8 cellular contexts compared by ENCODE assay signal in genomic region chr22:39003165-39003638, GRCh38. TPM values are rescaled to one million over a fixed set of nuclear protein-coding genes. Genes with fewer than 3 reads are reported as not detected.
DNase-seq lines count a peak whose midpoint lies in the region; ATAC-seq lines count a peak whose summit lies in the region.

No MANE protein-coding gene starts in this region.

- peaks cover 18% of the 10 kb centered on the region for H3K4me1 Mint-ChIP-seq in activated CD4-positive, alpha-beta memory T cell treated with anti-CD3 and anti-CD28 coated beads, Interleukin-2, amount 10 ng/mL, durations not matched to agents 7 days and 5 days

- H3K27ac Mint-ChIP-seq in activated CD4-positive, alpha-beta memory T cell treated with anti-CD3 and anti-CD28 coated beads, Interleukin-2, amount 10 ng/mL, durations not matched to agents 7 days and 5 days, result peak overlapping the region; percentile 4

- POLR2A ChIA-PET in activated CD4-positive, alpha-beta memory T cell treated with anti-CD3 and anti-CD28 coated beads, Interleukin-2, amount 10 ng/mL, durations not matched to agents 7 days and 5 days (lab: Charles Lee), result interaction anchor here (0.7 to 2.3 kb wide), 10 partner anchors 25 to 1947 kb away, joined by 3 to 30 read pairs (median 4); partner anchors contain the start of genes CBX6 and RPL3

- H3K4me3 Mint-ChIP-seq in activated CD4-positive, alpha-beta memory T cell treated with anti-CD3 and anti-CD28 coated beads, Interleukin-2, amount 10 ng/mL, durations not matched to agents 7 days and 5 days, result no peak overlapping the region

- in situ Hi-C loops in G401 (cut with HindIII; ENCODE audit: low sequenced_read_pairs), result no loop called here

- ATAC-seq in HG02763 (IDR thresholded peaks at IDR 0.05; ENCODE audit: unreplicated experiment), result peak; percentile 87
- no peak for ATAC-seq in GM19328 (IDR thresholded peaks at IDR 0.05; ENCODE audit: unreplicated experiment)

- CTCF ChIA-PET in activated CD4-positive, alpha-beta memory T cell treated with anti-CD3 and anti-CD28 coated beads, Interleukin-2, amount 10 ng/mL, durations not matched to agents 7 days and 5 days (lab: Charles Lee), result interaction anchor here (0.6 to 8.1 kb wide), 31 partner anchors 10 to 315 kb away, joined by 3 to 141 read pairs (median 4); partner anchors contain the start of genes APOBEC3A, CBX6, CBX7 and NPTXR

- DNase-seq in G401 (ENCODE audit: low spot score), result peak; percentile 83
- DNase-seq in NCI-H774 (lab: John Stamatoyannopoulos, UW), result peak; percentile 2
- peak; percentile 88 for DNase-seq in activated CD4-positive, alpha-beta memory T cell treated with anti-CD3 and anti-CD28 coated beads, Interleukin-2, amount 10 ng/mL, durations not matched to agents 7 days and 5 days
- peak; percentile 38 for DNase-seq in effector CD8-positive, alpha-beta T cell (lab: John Stamatoyannopoulos, UW)
- peak; percentile 83 for DNase-seq in medulla oblongata (ENCODE audit: extremely low spot score)
- peak; percentile 41 to 53 for DNase-seq in stimulated activated CD8-positive, alpha-beta memory T cell treated with anti-CD3 and anti-CD28 coated beads, Interleukin-2, amount 100 ng/mL, for 1 hour (ENCODE audit: low read depth in 2 of 2)

- peaks cover 6% of the 10 kb centered on the region for H3K27me3 Mint-ChIP-seq in activated CD4-positive, alpha-beta memory T cell treated with anti-CD3 and anti-CD28 coated beads, Interleukin-2, amount 10 ng/mL, durations not matched to agents 7 days and 5 days

- peaks cover 2% of the 10 kb centered on the region for H3K9me3 Mint-ChIP-seq in activated CD4-positive, alpha-beta memory T cell treated with anti-CD3 and anti-CD28 coated beads, Interleukin-2, amount 10 ng/mL, durations not matched to agents 7 days and 5 days

- no peaks in the 10 kb centered on the region for H3K36me3 Mint-ChIP-seq in activated CD4-positive, alpha-beta memory T cell treated with anti-CD3 and anti-CD28 coated beads, Interleukin-2, amount 10 ng/mL, durations not matched to agents 7 days and 5 days (ENCODE audit: low read depth)

RNA-seq across cellular contexts. Expression of gene APOBEC3C, which starts 10.9 kb away (rescaled TPM):
- total RNA-seq in G401 (2014; rRNA removed; shearing (Covaris generic)), result 1.7 and 2.9 TPM in 2 replicates
- 100 to 1,000 TPM; 146 to 157 TPM for total RNA-seq in activated CD4-positive, alpha-beta memory T cell treated with anti-CD3 and anti-CD28 coated beads, Interleukin-2, amount 10 ng/mL, durations not matched to agents 7 days and 5 days

RNA-seq across cellular contexts. Expression of gene APOBEC3D, which starts 17.7 kb away (rescaled TPM):
- 0.54 TPM in 1 of 2 replicates, not detected in the other for total RNA-seq in G401 (2014; rRNA removed; shearing (Covaris generic))
- 10 to 100 TPM; 58.2 to 58.9 TPM for total RNA-seq in activated CD4-positive, alpha-beta memory T cell treated with anti-CD3 and anti-CD28 coated beads, Interleukin-2, amount 10 ng/mL, durations not matched to agents 7 days and 5 days

RNA-seq across cellular contexts. Expression of gene APOBEC3B, which starts 21.1 kb away (rescaled TPM):
- total RNA-seq in G401 (2014; rRNA removed; shearing (Covaris generic)), result 6.4 and 8.9 TPM in 2 replicates
- 10 to 100 TPM; 51.6 to 51.9 TPM for total RNA-seq in activated CD4-positive, alpha-beta memory T cell treated with anti-CD3 and anti-CD28 coated beads, Interleukin-2, amount 10 ng/mL, durations not matched to agents 7 days and 5 days

RNA-seq across cellular contexts. Expression of gene APOBEC3F, which starts 37.5 kb away (rescaled TPM):
- total RNA-seq in G401 (2014; rRNA removed; shearing (Covaris generic)), result 4.7 and 9.7 TPM in 2 replicates
- 10 to 100 TPM; 36.4 to 42.2 TPM for total RNA-seq in activated CD4-positive, alpha-beta memory T cell treated with anti-CD3 and anti-CD28 coated beads, Interleukin-2, amount 10 ng/mL, durations not matched to agents 7 days and 5 days

RNA-seq across cellular contexts. Expression of gene APOBEC3A, which starts 45.8 kb away (rescaled TPM):
- total RNA-seq in G401 (2014; rRNA removed; shearing (Covaris generic)), result not detected in 2 replicates
- not detected for total RNA-seq in activated CD4-positive, alpha-beta memory T cell treated with anti-CD3 and anti-CD28 coated beads, Interleukin-2, amount 10 ng/mL, durations not matched to agents 7 days and 5 days

Comparison
In these comparisons a context has a peak if more than half of its experiments do, and no peak if none do; other contexts are left out.
1. DNase-seq: peak in every context shown above with its lines; median percentile 88 in activated CD4-positive, alpha-beta memory T cell treated with anti-CD3 and anti-CD28 coated beads, Interleukin-2, amount 10 ng/mL, durations not matched to agents 7 days and 5 days; 83 in G401; 83 in medulla oblongata; 47 in stimulated activated CD8-positive, alpha-beta memory T cell treated with anti-CD3 and anti-CD28 coated beads, Interleukin-2, amount 100 ng/mL, for 1 hour; 38 in effector CD8-positive, alpha-beta T cell; 2 in NCI-H774.
2. RNA of gene APOBEC3C, which starts 10.9 kb away (total RNA-seq): 146 to 157 TPM in activated CD4-positive, alpha-beta memory T cell treated with anti-CD3 and anti-CD28 coated beads, Interleukin-2, amount 10 ng/mL, durations not matched to agents 7 days and 5 days; 1.7 to 2.9 TPM in G401; every median in the first group is over 10 times any median in the second.
3. RNA of gene APOBEC3D, which starts 17.7 kb away (total RNA-seq): 58.2 to 58.9 TPM in activated CD4-positive, alpha-beta memory T cell treated with anti-CD3 and anti-CD28 coated beads, Interleukin-2, amount 10 ng/mL, durations not matched to agents 7 days and 5 days; 0.54 TPM in G401; every median in the first group is over 10 times any median in the second.